In genomic region chr19:28456708-28457320, GRCh38 we compare ENCODE assay signal across 24 cellular contexts.
A peak's percentile ranks its signal among the peaks of the same experiment; 100 is the strongest.
DNase-seq lines count a peak whose midpoint lies in the region; ATAC-seq, FAIRE-seq and TF ChIP-seq lines count a peak whose summit lies in the region.
"Had no signal": no experiment of that assay in that cellular context is flagged by ENCODE, and none has a peak within 500 bp of the region (broad histone marks: within the 10 kb centered on the region; RNA-seq: fewer than 3 reads in every experiment).

No MANE protein-coding gene starts in this region.

- no peaks in the 10 kb centered on the region for H3K79me2 ChIP-seq in osteoblast (ENCODE audit: insufficient read depth, low read length)

- H3K4me1 ChIP-seq in osteoblast (ENCODE audit: insufficient read depth, low read length) (no peaks in the 10 kb centered on the region), heart right ventricle (no peaks in the 10 kb centered on the region)

- H3K27ac ChIP-seq in osteoblast (ENCODE audit: low read depth, low read length): no peak overlapping the region
- H3K27ac ChIP-seq in heart right ventricle: no peak overlapping the region

- H3K9me3 ChIP-seq in osteoblast (ENCODE audit: low read depth, low read length) (no peaks in the 10 kb centered on the region), heart right ventricle (no peaks in the 10 kb centered on the region)

- peak; percentile 18 for FAIRE-seq in bronchial epithelial cell (lab: Jason Lieb, UNC)
- FAIRE-seq: G401.6, GM19239 had no signal

- no peaks in the 10 kb centered on the region for H4K20me1 ChIP-seq in osteoblast (ENCODE audit: insufficient read depth, low read length)

- no peak overlapping the region for H2AFZ ChIP-seq in osteoblast (ENCODE audit: low read length)

- WGBS in heart right ventricle, 2 donors: 74% methylated on average over 5 of the region's 5 CpGs

- H3K36me3 ChIP-seq in bronchial epithelial cell (ENCODE audit: control insufficient read depth, insufficient read depth, low read length): no peaks in the 10 kb centered on the region
- H3K36me3 ChIP-seq in osteoblast (ENCODE audit: insufficient read depth, low read length): no peaks in the 10 kb centered on the region
- H3K36me3 ChIP-seq in heart right ventricle: no peaks in the 10 kb centered on the region

- TF ChIP-seq CTCF in GM12865 (IDR thresholded peaks at IDR 0.05; ENCODE audit: insufficient read depth, low read depth, low read length, missing control alignments): no peak
- TF ChIP-seq CTCF in bronchial epithelial cell (IDR thresholded peaks at IDR 0.05; ENCODE audit: insufficient read depth, low read length, severe bottlenecking): no peak
- no peak for TF ChIP-seq CTCF in osteoblast (IDR thresholded peaks at IDR 0.05; ENCODE audit: extremely low read depth, low read depth, low read length)
- TF ChIP-seq CTCF in heart right ventricle (IDR thresholded peaks at IDR 0.05): no peak

- H3K4me2 ChIP-seq in osteoblast (ENCODE audit: insufficient read depth, low read length): no peak overlapping the region

- ATAC-seq in HG02981 (IDR thresholded peaks at IDR 0.05; ENCODE audit: unreplicated experiment) (no peak), heart right ventricle (no peak)
- ATAC-seq: CD8-positive, alpha-beta T cell; Panc1 had no signal

- peak; percentile 6 for DNase-seq in activated CD4-positive, alpha-beta T cell treated with anti-CD3 and anti-CD28 coated beads for 48 hours
- no peak for DNase-seq in activated CD4-positive, alpha-beta T cell treated with anti-CD3 and anti-CD28 coated beads for 1 hour
- DNase-seq in GM12865 (ENCODE audit: low read depth): peak; percentile 14
- no peak for DNase-seq in bronchial epithelial cell (ENCODE audit: low read depth)
- DNase-seq in osteoblast (ENCODE audit: insufficient read length, low spot score, missing footprints): peak; percentile 55
- DNase-seq in heart right ventricle: no peak
- DNase-seq in NCI-H146 treated with DMSO at 0.1 percent for 48 hours (lab: John Stamatoyannopoulos, UW; ENCODE audit: unreplicated experiment): no peak
- DNase-seq: AML-193; C1 segment of cervical spinal cord; Calu3; CD8-positive, alpha-beta T cell; DMS153; GOT3; HCEC 1CT; NCI-H1105 treated with DMSO at 0.1 percent for 48 hours; NCI-H1694; NCI-H2081; NCI-H2171; NCI-H524 treated with DMSO at 0.1 percent for 48 hours; NCI-H82 had no signal

- intact Hi-C loops in heart right ventricle (cut with DNase I): no loop called here

- H3K27me3 ChIP-seq in bronchial epithelial cell (ENCODE audit: control insufficient read depth, insufficient read depth, low read length): no peaks in the 10 kb centered on the region
- no peaks in the 10 kb centered on the region for H3K27me3 ChIP-seq in osteoblast (ENCODE audit: insufficient read depth, low read length)
- peaks cover 0 to 26% (median 0%) of the 10 kb centered on the region in 7 donors for H3K27me3 ChIP-seq in heart right ventricle

- no peak overlapping the region for H3K4me3 ChIP-seq in GM12865 (ENCODE audit: low read depth, low read length)
- no peak overlapping the region for H3K4me3 ChIP-seq in bronchial epithelial cell (ENCODE audit: low read depth, low read length)
- no peak overlapping the region for H3K4me3 ChIP-seq in osteoblast (ENCODE audit: insufficient read depth, low read length)
- H3K4me3 ChIP-seq in heart right ventricle: no peak overlapping the region

Comparison
In these comparisons a context has a peak if more than half of its experiments do, and no peak if none do; other contexts are left out.
1. DNase-seq: peak in activated CD4-positive, alpha-beta T cell treated with anti-CD3 and anti-CD28 coated beads for 48 hours (single experiment), GM12865 (single experiment) and osteoblast (single experiment); none in activated CD4-positive, alpha-beta T cell treated with anti-CD3 and anti-CD28 coated beads for 1 hour (single experiment), bronchial epithelial cell (single experiment), heart right ventricle (0 of 2) and NCI-H146 treated with DMSO at 0.1 percent for 48 hours (single experiment).